In the genomic region with DNA sequence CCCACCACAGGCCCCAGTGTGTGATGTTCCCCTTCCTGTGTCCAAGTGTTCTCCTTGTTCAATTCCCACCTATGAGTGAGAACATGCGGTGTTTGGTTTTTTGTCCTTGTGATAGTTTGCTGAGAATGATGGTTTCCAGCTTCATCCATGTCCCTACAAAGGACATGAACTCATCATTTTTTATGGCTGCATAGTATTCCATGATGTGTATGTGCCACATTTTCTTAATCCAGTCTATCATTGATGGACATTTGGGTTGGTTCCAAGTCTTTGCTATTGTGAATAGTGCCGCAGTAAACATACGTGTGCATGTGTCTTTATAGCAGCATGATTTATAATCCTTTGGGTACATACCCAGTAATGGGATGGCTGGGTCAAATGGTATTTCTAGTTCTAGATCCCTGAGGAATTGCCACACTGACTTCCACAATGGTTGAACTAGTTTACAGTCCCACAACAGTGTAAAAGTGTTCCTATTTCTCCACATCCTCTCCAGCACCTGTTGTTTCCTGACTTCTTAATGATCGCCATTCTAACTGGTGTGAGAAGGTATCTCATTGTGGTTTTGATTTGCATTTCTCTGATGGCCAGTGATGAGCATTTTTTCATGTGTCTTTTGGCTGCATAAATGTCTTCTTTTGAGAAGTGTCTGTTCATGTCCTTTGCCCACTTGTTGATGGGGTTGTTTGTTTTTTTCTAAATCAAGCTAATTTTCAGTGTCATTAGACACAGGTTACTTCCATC, we compare ENCODE assay signal across 6 cellular contexts. TPM values are rescaled to one million over a fixed set of nuclear protein-coding genes. Genes with fewer than 3 reads are reported as not detected.
DNase-seq lines count a peak whose midpoint lies in the region; ATAC-seq and TF ChIP-seq lines count a peak whose summit lies in the region.
"Not testable (repeated sequence)": the region's sequence is repeated elsewhere in the genome, so short reads cannot be mapped to it uniquely, and the experiment has no call there.

No MANE protein-coding gene starts in this region.

- TF ChIP-seq CTCF in DOHH2 (IDR thresholded peaks at IDR 0.05; ENCODE audit: low read depth, low read length, poor library complexity, severe bottlenecking); MM.1S (IDR thresholded peaks at IDR 0.05; ENCODE audit: low read length); OCI-LY7 (conservative IDR thresholded peaks at IDR 0.05; ENCODE audit: low read length); VCaP (conservative IDR thresholded peaks at IDR 0.05); stomach (IDR thresholded peaks at IDR 0.05); upper lobe of right lung (IDR thresholded peaks at IDR 0.05): not testable (repeated sequence)

- not testable (repeated sequence) for ATAC-seq in upper lobe of right lung

- not testable (repeated sequence) for TF ChIP-seq EP300 in stomach (IDR thresholded peaks at IDR 0.05)

- TF ChIP-seq POLR2A in stomach (IDR thresholded peaks at IDR 0.05) = not testable (repeated sequence)

- H3F3A ChIP-seq in DOHH2 (ENCODE audit: control insufficient read depth, insufficient read depth) = peaks cover 17% of the 10 kb centered on the region
- not testable (repeated sequence) for H3F3A ChIP-seq in MM.1S (ENCODE audit: insufficient read depth, low read length)

- not testable (repeated sequence) for H3K9ac ChIP-seq in MM.1S (ENCODE audit: low read length)

- H3K79me2 ChIP-seq in DOHH2 (ENCODE audit: control insufficient read depth, low read length) (peaks cover 91% of the 10 kb centered on the region), MM.1S (ENCODE audit: low read length) (peaks cover 90% of the 10 kb centered on the region), OCI-LY7 (ENCODE audit: insufficient read depth, low read depth, low read length) (peaks cover 91% of the 10 kb centered on the region)

- not testable (repeated sequence) for BruUV-seq in OCI-LY7 (replicated peaks; lab: Mats Ljungman, UMichigan)

- intact Hi-C loops in OCI-LY7 (cut with micrococcal nuclease; ENCODE audit: unreplicated experiment); stomach (cut with DNase I; ENCODE audit: low total_unique reads); upper lobe of right lung (cut with DNase I): not testable (repeated sequence)

- not testable (repeated sequence) for H2AFZ ChIP-seq in MM.1S (ENCODE audit: low read length); OCI-LY7 (ENCODE audit: low read length)

- H4K20me1 ChIP-seq in DOHH2 (ENCODE audit: control insufficient read depth, insufficient read depth, low read depth, low read length); MM.1S (ENCODE audit: insufficient read depth, low read length); OCI-LY7 (ENCODE audit: insufficient read depth, low read length): not testable (repeated sequence)

- POLR2A ChIA-PET in OCI-LY7 (lab: Charles Lee) = not testable (repeated sequence)

- H3K36me3 ChIP-seq in DOHH2 (ENCODE audit: control insufficient read depth, low read length) = peaks cover 52% of the 10 kb centered on the region
- H3K36me3 ChIP-seq in MM.1S (replicated peaks; ENCODE audit: insufficient read depth, low read length); stomach; upper lobe of right lung: not testable (repeated sequence)
- H3K36me3 ChIP-seq in OCI-LY7 (ENCODE audit: insufficient read depth, low read length) = peaks cover 45% of the 10 kb centered on the region

- WGBS in stomach, 5 donors = 92 to 98% (median 96%) methylated on average over 2 of the region's 4 CpGs

- H3K4me3 ChIP-seq in DOHH2 (ENCODE audit: low read length) = peak overlapping the region; percentile 48
- H3K4me3 ChIP-seq in MM.1S (ENCODE audit: low read length); stomach; upper lobe of right lung: not testable (repeated sequence)
- peak overlapping the region; percentile 57 for H3K4me3 ChIP-seq in OCI-LY7 (ENCODE audit: low read depth, low read length, poor library complexity, severe bottlenecking)

- not testable (repeated sequence) for H3K9me2 ChIP-seq in DOHH2 (replicated peaks; ENCODE audit: control insufficient read depth, low read length); MM.1S (replicated peaks; ENCODE audit: insufficient read depth, low read length); OCI-LY7 (ENCODE audit: insufficient read depth, low read length)

- DNase-seq in MM.1S; OCI-LY7 (ENCODE audit: low spot score); stomach; upper lobe of right lung: not testable (repeated sequence)

- not testable (repeated sequence) for H3K9me3 ChIP-seq in DOHH2 (ENCODE audit: control insufficient read depth, insufficient read depth, low read length); MM.1S (replicated peaks; ENCODE audit: insufficient read depth, low read length); stomach; upper lobe of right lung
- H3K9me3 ChIP-seq in OCI-LY7 (ENCODE audit: low read length) = peaks cover 16% of the 10 kb centered on the region

- peak overlapping the region; percentile 87 for H3K27ac ChIP-seq in DOHH2 (ENCODE audit: low read depth, low read length)
- H3K27ac ChIP-seq in MM.1S (ENCODE audit: low read length) = not testable (repeated sequence)
- peak overlapping the region; percentile 62 for H3K27ac ChIP-seq in OCI-LY7 (ENCODE audit: low read depth, low read length, poor library complexity, severe bottlenecking)
- H3K27ac ChIP-seq in VCaP = peak overlapping the region; percentile 63; the same call in 1 of the 2 replicates
- H3K27ac ChIP-seq in stomach = peak overlapping the region in 3 of 5 donors; percentile 63 to 75 (median 70)
- H3K27ac ChIP-seq in upper lobe of right lung = peak overlapping the region; percentile 51

- not testable (repeated sequence) for H3K27me3 ChIP-seq in DOHH2 (ENCODE audit: control insufficient read depth, low read length); MM.1S (replicated peaks; ENCODE audit: insufficient read depth, low read length); stomach; upper lobe of right lung

- CTCF ChIA-PET in OCI-LY7 (lab: Charles Lee; ENCODE audit: unreplicated experiment) = not testable (repeated sequence)

- peaks cover 81% of the 10 kb centered on the region for H3K4me1 ChIP-seq in DOHH2 (ENCODE audit: control insufficient read depth, low read length)
- H3K4me1 ChIP-seq in MM.1S (ENCODE audit: low read length) = not testable (repeated sequence)
- peaks cover 73% of the 10 kb centered on the region for H3K4me1 ChIP-seq in OCI-LY7 (ENCODE audit: insufficient read depth, low read length, poor library complexity, severe bottlenecking)
- H3K4me1 ChIP-seq in stomach = peaks cover 27 to 79% (median 61%) of the 10 kb centered on the region in 4 donors
- H3K4me1 ChIP-seq in upper lobe of right lung = peaks cover 45% of the 10 kb centered on the region

- H3K4me2 ChIP-seq in DOHH2 (ENCODE audit: low read length) (peak overlapping the region; percentile 56), MM.1S (ENCODE audit: low read depth, low read length) (peak overlapping the region; percentile 30; the same call in 1 of the 2 replicates), OCI-LY7 (ENCODE audit: low read length) (peak overlapping the region; percentile 70)

RNA-seq across cellular contexts. Expression of a gene that starts 8.8 kb away (rescaled TPM):
- total RNA-seq in OCI-LY7 (2014; rRNA removed; shearing (Covaris generic)) = 40.0 and 40.6 TPM in 2 replicates
- total RNA-seq in OCI-LY7 (2022) = 57.5 and 58.8 TPM in 2 replicates
- total RNA-seq in stomach = 10 to 100 TPM in 3 of 5 donors, 1 to 10 TPM in 2; 3.5 to 74.7 (median 15.6) TPM
- 10 to 100 TPM in 2 of 3 donors, 1 to 10 TPM in 1; 9.8 to 29.2 (median 22.4) TPM for polyA plus RNA-seq in stomach
- total RNA-seq in upper lobe of right lung = 53.1 TPM
